ENCODE assay signal across 8 cellular contexts in genomic region chr21:20882462-20883415, GRCh38.
DNase-seq lines count a peak whose midpoint lies in the region; ATAC-seq and TF ChIP-seq lines count a peak whose summit lies in the region.

No MANE protein-coding gene starts in this region.

- H3K27ac Mint-ChIP-seq in T-helper 2 cell treated with Interferon-gamma antibody and Interleukin-4, amounts not matched to agents 5 μg/mL and 100 μg/mL, for 36 hours = no peak overlapping the region

- no TSS peak for BruUV-seq in A673 (replicated peaks; lab: Mats Ljungman, UMichigan)

- H3K36me3 ChIP-seq in A673 (ENCODE audit: insufficient read depth, low read length, poor library complexity, severe bottlenecking) (no peaks in the 10 kb centered on the region), lung (ENCODE audit: control insufficient read depth in 2 of 2, insufficient read depth in 2 of 2, low read length in 2 of 2) (no peaks in the 10 kb centered on the region)

- POLR2A ChIA-PET in A673 (lab: Charles Lee; ENCODE audit: low non-redundant PET) = no interaction called here

- TF ChIP-seq CTCF in A673 (conservative IDR thresholded peaks at IDR 0.05; ENCODE audit: low read depth, low read length) (peak; percentile 73), cardiac fibroblast (IDR thresholded peaks at IDR 0.05; ENCODE audit: low read depth, low read length) (peak; percentile 35), lung (IDR thresholded peaks at IDR 0.05; ENCODE audit: control extremely low read depth, extremely low read depth) (peak; percentile 13)

- no peaks in the 10 kb centered on the region for H3K27me3 ChIP-seq in A673 (replicated peaks; ENCODE audit: insufficient read depth, low read depth, low read length, poor library complexity)
- H3K27me3 ChIP-seq in lung (ENCODE audit: control insufficient read depth, insufficient read depth) = no peaks in the 10 kb centered on the region

- no peak overlapping the region for H3K4me3 Mint-ChIP-seq in T-helper 2 cell treated with Interferon-gamma antibody and Interleukin-4, amounts not matched to agents 5 μg/mL and 100 μg/mL, for 36 hours

- DNase-seq in A673 (ENCODE audit: low spot score) = peak; percentile 66
- DNase-seq in H4 (ENCODE audit: low spot score) = peak; percentile 58
- peak; percentile 5 for DNase-seq in NCI-H526 treated with DMSO at 0.1 percent for 48 hours (lab: John Stamatoyannopoulos, UW)
- peak; percentile 42 to 56 for DNase-seq in cardiac fibroblast (ENCODE audit: low read depth in 2 of 2)
- no peak for DNase-seq in lung (ENCODE audit: low spot score)
- no peak for DNase-seq in T-helper 2 cell treated with Interferon-gamma antibody and Interleukin-4, amounts not matched to agents 5 μg/mL and 100 μg/mL, for 36 hours (ENCODE audit: low spot score)
- DNase-seq in effector CD4-positive, alpha-beta T cell = no peak
- no peak for DNase-seq in GM19238 (ENCODE audit: insufficient read length, low spot score)

- no peak overlapping the region for H3K4me3 ChIP-seq in A673 (ENCODE audit: low read depth, low read length, poor library complexity, severe bottlenecking)
- H3K4me3 ChIP-seq in cardiac fibroblast (replicated peaks in 1 of 2; ENCODE audit: low read depth in 2 of 2, low read length in 2 of 2) = no peak overlapping the region
- no peak overlapping the region for H3K4me3 ChIP-seq in lung

- peaks cover 12% of the 10 kb centered on the region for H3K9me3 Mint-ChIP-seq in T-helper 2 cell treated with Interferon-gamma antibody and Interleukin-4, amounts not matched to agents 5 μg/mL and 100 μg/mL, for 36 hours

- H3K4me1 Mint-ChIP-seq in T-helper 2 cell treated with Interferon-gamma antibody and Interleukin-4, amounts not matched to agents 5 μg/mL and 100 μg/mL, for 36 hours (ENCODE audit: low read depth) = no peaks in the 10 kb centered on the region

- H3K36me3 Mint-ChIP-seq in T-helper 2 cell treated with Interferon-gamma antibody and Interleukin-4, amounts not matched to agents 5 μg/mL and 100 μg/mL, for 36 hours (ENCODE audit: low read depth) = no peaks in the 10 kb centered on the region

- H3K27ac ChIP-seq in A673 (ENCODE audit: low read depth, low read length, poor library complexity, severe bottlenecking) (no peak overlapping the region), lung (ENCODE audit: low read depth in 1 of 2, low read length in 1 of 2) (no peak overlapping the region)

- H3K9me3 ChIP-seq in A673 (ENCODE audit: low read depth, low read length, poor library complexity, severe bottlenecking) (no peaks in the 10 kb centered on the region), lung (ENCODE audit: control insufficient read depth in 2 of 2, insufficient read depth in 1 of 2, low read length in 1 of 2) (no peaks in the 10 kb centered on the region)

- intact Hi-C loops in A673 (cut with micrococcal nuclease; ENCODE audit: unreplicated experiment) = loop anchor here (5.0 to 10.0 kb wide), 3 partner anchors 85 to 1928 kb away; no protein-coding TSS in a partner anchor

- H3K4me1 ChIP-seq in A673 (ENCODE audit: insufficient read depth, low read length, poor library complexity, severe bottlenecking) = peaks cover 10% of the 10 kb centered on the region
- no peaks in the 10 kb centered on the region for H3K4me1 ChIP-seq in lung (ENCODE audit: control insufficient read depth in 2 of 2, insufficient read depth in 2 of 2, low read length in 2 of 2)

- CTCF ChIA-PET in A673 (lab: Charles Lee) = no interaction called here

- WGBS in lung, 2 donors = 39 to 49% methylated on average over 9 of the region's 9 CpGs

- H3K27me3 Mint-ChIP-seq in T-helper 2 cell treated with Interferon-gamma antibody and Interleukin-4, amounts not matched to agents 5 μg/mL and 100 μg/mL, for 36 hours (ENCODE audit: low read depth) = no peaks in the 10 kb centered on the region

- ATAC-seq in lung (ENCODE audit: insufficient read depth, low FRiP score) = peak; percentile 44

Comparison
In these comparisons a context has a peak if more than half of its experiments do, and no peak if none do; other contexts are left out.
1. DNase-seq: peak in A673 (single experiment), H4 (single experiment), NCI-H526 treated with DMSO at 0.1 percent for 48 hours (single experiment) and cardiac fibroblast (2 of 2); none in lung (single experiment), T-helper 2 cell treated with Interferon-gamma antibody and Interleukin-4, amounts not matched to agents 5 μg/mL and 100 μg/mL, for 36 hours (single experiment), effector CD4-positive, alpha-beta T cell (single experiment) and GM19238 (single experiment).
2. CTCF ChIP-seq: peak in every context shown above with its lines; median percentile 73 in A673; 35 in cardiac fibroblast; 13 in lung.